In the genomic region with DNA sequence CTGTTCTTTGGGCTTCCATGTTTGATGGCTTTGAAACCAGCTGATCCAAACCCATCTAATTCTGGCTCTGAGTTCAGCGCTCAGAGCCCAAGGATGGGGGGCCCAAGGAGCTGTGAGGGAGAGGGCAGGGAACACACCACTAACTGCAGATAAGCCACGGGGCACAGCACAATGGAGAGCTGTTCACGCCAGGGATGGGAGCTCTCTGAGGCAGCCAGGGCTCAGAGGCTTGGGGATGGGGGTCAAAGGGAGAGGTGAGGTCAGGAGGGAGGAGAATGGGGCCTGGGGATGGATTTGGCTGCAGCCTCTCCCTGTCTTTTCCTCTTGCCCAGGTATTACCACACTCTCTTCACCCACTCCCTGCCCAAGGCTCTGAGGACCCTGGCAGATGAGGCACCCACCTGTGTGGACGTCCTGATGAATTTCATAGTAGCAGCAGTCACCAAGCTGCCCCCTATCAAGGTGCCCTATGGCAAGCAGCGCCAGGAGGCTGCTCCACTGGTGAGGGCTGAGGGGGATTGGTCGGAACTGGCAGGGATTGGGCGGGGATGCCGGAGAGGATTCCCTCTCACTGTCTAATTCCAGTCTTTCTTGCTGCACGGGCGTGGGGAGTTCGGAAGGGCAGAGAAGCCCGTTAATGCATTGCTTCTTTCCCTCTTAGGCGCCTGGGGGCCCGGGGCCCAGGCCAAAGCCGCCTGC, we compare ENCODE assay signal across 8 cellular contexts. TPM values are rescaled to one million over a fixed set of nuclear protein-coding genes. Genes with fewer than 3 reads are reported as not detected.
DNase-seq lines count a peak whose midpoint lies in the region; ATAC-seq and TF ChIP-seq lines count a peak whose summit lies in the region.

No MANE protein-coding gene starts in this region.

- peak overlapping the region; percentile 96 to 97 for H3K4me3 Mint-ChIP-seq in effector memory CD8-positive, alpha-beta T cell

- no peaks in the 10 kb centered on the region for H3K9me3 Mint-ChIP-seq in effector memory CD8-positive, alpha-beta T cell

- peak overlapping the region; percentile 89 for H3K4me3 ChIP-seq in osteoblast (ENCODE audit: insufficient read depth, low read length)

- DNase-seq in D341Med (ENCODE audit: low spot score) (peak; percentile 72), NCI-H2227 treated with DMSO at 0.1 percent for 48 hours (lab: John Stamatoyannopoulos, UW) (peak; percentile 35), osteoblast (ENCODE audit: insufficient read length, low spot score, missing footprints) (no peak), left lobe of liver (ENCODE audit: low spot score) (no peak), cerebellar nuclear complex (lab: John Stamatoyannopoulos, UW) (no peak)
- DNase-seq in effector memory CD8-positive, alpha-beta T cell: peak in 1 of 3 experiments; percentile 7

- no peak for ATAC-seq in effector memory CD8-positive, alpha-beta T cell (replicated peaks)
- ATAC-seq in GM21576 (IDR thresholded peaks at IDR 0.05; ENCODE audit: unreplicated experiment): no peak
- no peak for ATAC-seq in left lobe of liver
- ATAC-seq in HG02852 (IDR thresholded peaks at IDR 0.05; ENCODE audit: unreplicated experiment): no peak

- peaks cover 31% of the 10 kb centered on the region for H3K4me1 ChIP-seq in osteoblast (ENCODE audit: insufficient read depth, low read length)

- H3K4me2 ChIP-seq in osteoblast (ENCODE audit: insufficient read depth, low read length): peak overlapping the region; percentile 98

- H3K4me1 Mint-ChIP-seq in effector memory CD8-positive, alpha-beta T cell (ENCODE audit: low read depth in 2 of 2): peaks cover 13 to 21% of the 10 kb centered on the region in 2 donors

- peaks cover 14% of the 10 kb centered on the region for H3K36me3 Mint-ChIP-seq in effector memory CD8-positive, alpha-beta T cell (ENCODE audit: insufficient read depth)

- H4K20me1 ChIP-seq in osteoblast (ENCODE audit: insufficient read depth, low read length): no peaks in the 10 kb centered on the region

- peak overlapping the region; percentile 35 to 74 for H3K27ac Mint-ChIP-seq in effector memory CD8-positive, alpha-beta T cell

- H3K27me3 Mint-ChIP-seq in effector memory CD8-positive, alpha-beta T cell: peaks cover 9 to 52% of the 10 kb centered on the region in 2 donors

- no peaks in the 10 kb centered on the region for H3K9me3 ChIP-seq in osteoblast (ENCODE audit: low read depth, low read length)

- H3K27ac ChIP-seq in osteoblast (ENCODE audit: low read depth, low read length): no peak overlapping the region

- H3K79me2 ChIP-seq in osteoblast (ENCODE audit: insufficient read depth, low read length): no peaks in the 10 kb centered on the region

- no peak for TF ChIP-seq CTCF in osteoblast (IDR thresholded peaks at IDR 0.05; ENCODE audit: extremely low read depth, low read depth, low read length)

- peak overlapping the region; percentile 95 for H2AFZ ChIP-seq in osteoblast (ENCODE audit: low read length)

- no peaks in the 10 kb centered on the region for H3K27me3 ChIP-seq in osteoblast (ENCODE audit: insufficient read depth, low read length)

- no peaks in the 10 kb centered on the region for H3K36me3 ChIP-seq in osteoblast (ENCODE audit: insufficient read depth, low read length)

RNA-seq across cellular contexts. Expression of gene SLC30A2, which starts 11.3 kb away (rescaled TPM):
- total RNA-seq in osteoblast (not detected in 2 replicates), left lobe of liver (0.33 TPM)

RNA-seq across cellular contexts. Expression of gene EXTL1, which starts 13.1 kb away (rescaled TPM):
- total RNA-seq in osteoblast: 1.4 and 3.2 TPM in 2 replicates
- not detected for total RNA-seq in left lobe of liver

RNA-seq across cellular contexts. Expression of gene TRIM63, which starts 32.8 kb away (rescaled TPM):
- total RNA-seq in osteoblast (under 0.01 and 0.36 TPM in 2 replicates), left lobe of liver (0.20 TPM)

RNA-seq across cellular contexts. Expression of gene PAFAH2, which starts 36.8 kb away (rescaled TPM):
- 6.5 and 6.9 TPM in 2 replicates for total RNA-seq in osteoblast
- 23.1 TPM for total RNA-seq in left lobe of liver

Comparison
In these comparisons a context has a peak if more than half of its experiments do, and no peak if none do; other contexts are left out.
1. DNase-seq: peak in D341Med (single experiment) and NCI-H2227 treated with DMSO at 0.1 percent for 48 hours (single experiment); none in osteoblast (single experiment), left lobe of liver (single experiment) and cerebellar nuclear complex (0 of 2).